In genomic region chr7:101138149-101138870, GRCh38 we compare ENCODE assay signal across 2 cellular contexts.
TF ChIP-seq lines count a peak whose summit lies in the region.

No MANE protein-coding gene starts in this region.

TF ChIP-seq in A549, 52 proteins besides CTCF, POLR2A, EP300 and RAD21 (continues in another document):
- TF ChIP-seq, protein P1, sequence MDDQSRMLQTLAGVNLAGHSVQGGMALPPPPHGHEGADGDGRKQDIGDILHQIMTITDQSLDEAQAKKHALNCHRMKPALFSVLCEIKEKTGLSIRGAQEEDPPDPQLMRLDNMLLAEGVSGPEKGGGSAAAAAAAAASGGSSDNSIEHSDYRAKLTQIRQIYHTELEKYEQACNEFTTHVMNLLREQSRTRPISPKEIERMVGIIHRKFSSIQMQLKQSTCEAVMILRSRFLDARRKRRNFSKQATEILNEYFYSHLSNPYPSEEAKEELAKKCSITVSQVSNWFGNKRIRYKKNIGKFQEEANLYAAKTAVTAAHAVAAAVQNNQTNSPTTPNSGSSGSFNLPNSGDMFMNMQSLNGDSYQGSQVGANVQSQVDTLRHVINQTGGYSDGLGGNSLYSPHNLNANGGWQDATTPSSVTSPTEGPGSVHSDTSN (IDR thresholded peaks at IDR 0.05): peak; percentile 80
- TF ChIP-seq FOSL2 (IDR thresholded peaks at IDR 0.05): peak; percentile 99
- peak; percentile 100 for TF ChIP-seq FOSL2 (CRISPR knock-in tag; IDR thresholded peaks at IDR 0.05)
- TF ChIP-seq EHMT2 (IDR thresholded peaks at IDR 0.05; ENCODE audit: low read depth): no peak
- 0 out of 2 replicates have a peak, but pooled peaks have one; percentile 40 for TF ChIP-seq TP53 (CRISPR knock-in tag; IDR thresholded peaks at IDR 0.05)
- TF ChIP-seq, protein P2, sequence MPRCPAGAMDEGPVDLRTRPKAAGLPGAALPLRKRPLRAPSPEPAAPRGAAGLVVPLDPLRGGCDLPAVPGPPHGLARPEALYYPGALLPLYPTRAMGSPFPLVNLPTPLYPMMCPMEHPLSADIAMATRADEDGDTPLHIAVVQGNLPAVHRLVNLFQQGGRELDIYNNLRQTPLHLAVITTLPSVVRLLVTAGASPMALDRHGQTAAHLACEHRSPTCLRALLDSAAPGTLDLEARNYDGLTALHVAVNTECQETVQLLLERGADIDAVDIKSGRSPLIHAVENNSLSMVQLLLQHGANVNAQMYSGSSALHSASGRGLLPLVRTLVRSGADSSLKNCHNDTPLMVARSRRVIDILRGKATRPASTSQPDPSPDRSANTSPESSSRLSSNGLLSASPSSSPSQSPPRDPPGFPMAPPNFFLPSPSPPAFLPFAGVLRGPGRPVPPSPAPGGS (IDR thresholded peaks at IDR 0.05): 0 out of 3 replicates have a peak, but pooled peaks have one; percentile 53
- no peak for TF ChIP-seq CBX2 (IDR thresholded peaks at IDR 0.05; ENCODE audit: borderline replicate concordance, low read depth)
- TF ChIP-seq KDM1A (IDR thresholded peaks at IDR 0.05; ENCODE audit: low read depth): no peak
- TF ChIP-seq, protein P3, sequence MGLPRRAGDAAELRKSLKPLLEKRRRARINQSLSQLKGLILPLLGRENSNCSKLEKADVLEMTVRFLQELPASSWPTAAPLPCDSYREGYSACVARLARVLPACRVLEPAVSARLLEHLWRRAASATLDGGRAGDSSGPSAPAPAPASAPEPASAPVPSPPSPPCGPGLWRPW (IDR thresholded peaks at IDR 0.05): no peak
- TF ChIP-seq, protein P4, sequence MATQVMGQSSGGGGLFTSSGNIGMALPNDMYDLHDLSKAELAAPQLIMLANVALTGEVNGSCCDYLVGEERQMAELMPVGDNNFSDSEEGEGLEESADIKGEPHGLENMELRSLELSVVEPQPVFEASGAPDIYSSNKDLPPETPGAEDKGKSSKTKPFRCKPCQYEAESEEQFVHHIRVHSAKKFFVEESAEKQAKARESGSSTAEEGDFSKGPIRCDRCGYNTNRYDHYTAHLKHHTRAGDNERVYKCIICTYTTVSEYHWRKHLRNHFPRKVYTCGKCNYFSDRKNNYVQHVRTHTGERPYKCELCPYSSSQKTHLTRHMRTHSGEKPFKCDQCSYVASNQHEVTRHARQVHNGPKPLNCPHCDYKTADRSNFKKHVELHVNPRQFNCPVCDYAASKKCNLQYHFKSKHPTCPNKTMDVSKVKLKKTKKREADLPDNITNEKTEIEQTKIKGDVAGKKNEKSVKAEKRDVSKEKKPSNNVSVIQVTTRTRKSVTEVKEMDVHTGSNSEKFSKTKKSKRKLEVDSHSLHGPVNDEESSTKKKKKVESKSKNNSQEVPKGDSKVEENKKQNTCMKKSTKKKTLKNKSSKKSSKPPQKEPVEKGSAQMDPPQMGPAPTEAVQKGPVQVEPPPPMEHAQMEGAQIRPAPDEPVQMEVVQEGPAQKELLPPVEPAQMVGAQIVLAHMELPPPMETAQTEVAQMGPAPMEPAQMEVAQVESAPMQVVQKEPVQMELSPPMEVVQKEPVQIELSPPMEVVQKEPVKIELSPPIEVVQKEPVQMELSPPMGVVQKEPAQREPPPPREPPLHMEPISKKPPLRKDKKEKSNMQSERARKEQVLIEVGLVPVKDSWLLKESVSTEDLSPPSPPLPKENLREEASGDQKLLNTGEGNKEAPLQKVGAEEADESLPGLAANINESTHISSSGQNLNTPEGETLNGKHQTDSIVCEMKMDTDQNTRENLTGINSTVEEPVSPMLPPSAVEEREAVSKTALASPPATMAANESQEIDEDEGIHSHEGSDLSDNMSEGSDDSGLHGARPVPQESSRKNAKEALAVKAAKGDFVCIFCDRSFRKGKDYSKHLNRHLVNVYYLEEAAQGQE (IDR thresholded peaks at IDR 0.05): no peak
- TF ChIP-seq USF2 (IDR thresholded peaks at IDR 0.05): peak; percentile 90
- TF ChIP-seq GATA3 (IDR thresholded peaks at IDR 0.05; ENCODE audit: borderline replicate concordance): peak; percentile 84; the same call in 1 of the 2 replicates
- no peak for TF ChIP-seq ELK1 (IDR thresholded peaks at IDR 0.05; ENCODE audit: low read depth, low read length)
- peak; percentile 40; the same call in 1 of the 2 replicates for TF ChIP-seq E2F6 (IDR thresholded peaks at IDR 0.05; ENCODE audit: borderline replicate concordance, low read depth)
- TF ChIP-seq JUNB (IDR thresholded peaks at IDR 0.05): peak; percentile 96
- TF ChIP-seq RARB (CRISPR knock-in tag; IDR thresholded peaks at IDR 0.05): peak; percentile 65; the same call in 1 of the 2 replicates
- TF ChIP-seq TFCP2L1 (CRISPR knock-in tag; IDR thresholded peaks at IDR 0.05): peak; percentile 75
- TF ChIP-seq, protein P5, sequence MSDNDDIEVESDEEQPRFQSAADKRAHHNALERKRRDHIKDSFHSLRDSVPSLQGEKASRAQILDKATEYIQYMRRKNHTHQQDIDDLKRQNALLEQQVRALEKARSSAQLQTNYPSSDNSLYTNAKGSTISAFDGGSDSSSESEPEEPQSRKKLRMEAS (IDR thresholded peaks at IDR 0.05): peak; percentile 94
- peak; percentile 93 for TF ChIP-seq FOSB (CRISPR knock-in tag; IDR thresholded peaks at IDR 0.05)
- TF ChIP-seq HOXB5 (CRISPR knock-in tag; IDR thresholded peaks at IDR 0.05): no peak
- 0 out of 2 replicates have a peak, but pooled peaks have one; percentile 36 for TF ChIP-seq KDM5A (IDR thresholded peaks at IDR 0.05)
- peak; percentile 95 for TF ChIP-seq BHLHE40 (IDR thresholded peaks at IDR 0.05; ENCODE audit: low read depth, low read length)
- TF ChIP-seq CEBPB (IDR thresholded peaks at IDR 0.05): peak in 1 of 2 experiments; percentile 27; a peak in 1 of 4 replicates

TF ChIP-seq in PFSK-1, 5 proteins besides CTCF, POLR2A, EP300 and RAD21 (continued from another document):
- TF ChIP-seq, protein P4 (IDR thresholded peaks at IDR 0.05; ENCODE audit: insufficient read depth in 1 of 2, low read depth in 2 of 2, low read length in 2 of 2): no peak
- no peak; the same call in 1 of the 2 replicates for TF ChIP-seq SIN3A (IDR thresholded peaks at IDR 0.05; ENCODE audit: borderline replicate concordance, insufficient read depth, low read length)
- TF ChIP-seq FOXP2 (optimal IDR thresholded peaks at IDR 0.05; ENCODE audit: borderline replicate concordance, extremely low read depth, extremely low read length, insufficient read depth): peak; percentile 75
